In the genomic region with DNA sequence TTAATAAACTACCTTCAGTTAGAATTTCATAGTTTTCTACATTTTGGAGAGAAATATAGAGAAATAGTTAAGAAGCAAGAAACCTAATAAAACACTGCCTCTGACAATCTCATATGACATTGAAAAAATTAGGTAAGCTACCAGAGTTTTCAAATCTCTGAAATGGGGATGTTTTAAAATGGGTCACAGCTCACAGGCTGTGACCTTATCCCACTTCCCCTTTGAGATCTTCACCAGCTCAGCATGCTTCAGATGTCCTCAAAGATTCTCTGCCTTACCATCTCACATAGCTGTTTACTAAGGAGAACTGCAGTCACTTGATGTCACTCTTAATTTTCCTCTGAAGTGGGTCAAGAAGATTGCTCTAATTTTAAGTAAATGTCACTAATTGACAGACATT, we compare ENCODE assay signal across 17 cellular contexts.
DNase-seq lines count a peak whose midpoint lies in the region; ATAC-seq and TF ChIP-seq lines count a peak whose summit lies in the region.
"Had no signal": no experiment of that assay in that cellular context is flagged by ENCODE, and none has a peak within 500 bp of the region (broad histone marks: within the 10 kb centered on the region; RNA-seq: fewer than 3 reads in every experiment).

No MANE protein-coding gene starts in this region.

- H3K4me3 ChIP-seq in GM12865 (ENCODE audit: low read depth, low read length) = no peak overlapping the region
- H3K4me3 ChIP-seq: BLaER1, HAP-1 had no signal

- no peak for TF ChIP-seq CTCF in GM12865 (IDR thresholded peaks at IDR 0.05; ENCODE audit: insufficient read depth, low read depth, low read length, missing control alignments)

- ATAC-seq in GM18868 (IDR thresholded peaks at IDR 0.05; ENCODE audit: unreplicated experiment) = peak; percentile 57
- ATAC-seq in GM21786 (IDR thresholded peaks at IDR 0.05; ENCODE audit: unreplicated experiment) = peak; percentile 70
- peak; percentile 37 for ATAC-seq in HG03565 (IDR thresholded peaks at IDR 0.05; ENCODE audit: unreplicated experiment)
- no peak for ATAC-seq in HG03457 (IDR thresholded peaks at IDR 0.05; ENCODE audit: unreplicated experiment)
- ATAC-seq: HepG2 had no signal

- DNase-seq in GM12865 (ENCODE audit: low read depth) (peak; percentile 9), epidermal melanocyte (ENCODE audit: insufficient read length, low spot score) (no peak), GOT3 (lab: John Stamatoyannopoulos, UW) (no peak)
- DNase-seq in activated naive CD4-positive, alpha-beta T cell (lab: John Stamatoyannopoulos, UW) = no peak
- DNase-seq: 8988T; AML-193; Caco-2; CD8-positive, alpha-beta memory T cell; DND-41; GDM1 had no signal
